Comparison of ENCODE assay signal across 15 cellular contexts in genomic region chr22:41354979-41355378, GRCh38. TPM values are rescaled to one million over a fixed set of nuclear protein-coding genes. Genes with fewer than 3 reads are reported as not detected.
DNase-seq lines count a peak whose midpoint lies in the region; ATAC-seq and TF ChIP-seq lines count a peak whose summit lies in the region.
"Had no signal": no experiment of that assay in that cellular context is flagged by ENCODE, and none has a peak within 500 bp of the region (broad histone marks: within the 10 kb centered on the region; RNA-seq: fewer than 3 reads in every experiment).

No MANE protein-coding gene starts in this region.

- H3K4me1 ChIP-seq in HEK293 (ENCODE audit: control insufficient read depth, insufficient read depth, low read length) (no peaks in the 10 kb centered on the region), RWPE2 (ENCODE audit: insufficient read depth, poor library complexity, severe bottlenecking) (no peaks in the 10 kb centered on the region), testis (no peaks in the 10 kb centered on the region), SK-N-SH (ENCODE audit: control insufficient read depth in 1 of 2, insufficient read depth in 2 of 2, low read depth in 1 of 2, low read length in 1 of 2) (no peaks in the 10 kb centered on the region)

- no peaks in the 10 kb centered on the region for H3F3A ChIP-seq in SK-N-SH (replicated peaks; ENCODE audit: insufficient read depth)

- CTCF ChIA-PET in HEK293 (lab: Yijun Ruan, JAX) (interaction anchor here (0.8 kb wide), 1 partner anchor 9 kb away, joined by 4 read pairs; no protein-coding TSS in a partner anchor), SK-N-SH (lab: Yijun Ruan, JAX) (no interaction called here)

- H3K9me2 ChIP-seq in SK-N-SH = no peaks in the 10 kb centered on the region

- H3K4me3 ChIP-seq in HEK293 (ENCODE audit: low read depth, low read length) (no peak overlapping the region), RWPE2 (ENCODE audit: severe bottlenecking) (no peak overlapping the region), testis (no peak overlapping the region), SK-N-SH (ENCODE audit: low read depth in 2 of 2, low read length in 1 of 2) (no peak overlapping the region)
- H3K4me3 ChIP-seq: GM23248 had no signal

- H3K4me2 ChIP-seq in SK-N-SH = no peak overlapping the region

- TF ChIP-seq EP300 in SK-N-SH (IDR thresholded peaks at IDR 0.05; ENCODE audit: borderline replicate concordance in 1 of 2, low read depth in 1 of 2, low read length in 1 of 2) = no peak

- no peak overlapping the region for H3K9ac ChIP-seq in SK-N-SH
- H3K9ac ChIP-seq: GM23248 had no signal

- 76% methylated on average over 10 of the region's 10 CpGs for WGBS in testis, 2 donors
- WGBS in SK-N-SH (ENCODE audit: low lambda C conversion rate) = 77% methylated on average over 3 of the region's 10 CpGs

- POLR2A ChIA-PET in HEK293 (lab: Yijun Ruan, JAX) (interaction anchor here (1.4 to 2.5 kb wide), 2 partner anchors 12 to 26 kb away, joined by 4 to 8 read pairs; partner anchors contain the start of gene TEF), SK-N-SH (lab: Yijun Ruan, JAX) (no interaction called here)

- H3K27ac ChIP-seq in HEK293 (ENCODE audit: extremely low read depth, low read depth, low read length) = no peak overlapping the region; the same call in 1 of the 2 replicates
- no peak overlapping the region for H3K27ac ChIP-seq in RWPE2 (ENCODE audit: poor library complexity, severe bottlenecking)
- H3K27ac ChIP-seq in testis = peak overlapping the region; percentile 20 to 64
- no peak overlapping the region for H3K27ac ChIP-seq in SK-N-SH (ENCODE audit: low read depth in 2 of 2, low read length in 1 of 2)
- H3K27ac ChIP-seq: GM23248 had no signal

- TF ChIP-seq POLR2A in testis (IDR thresholded peaks at IDR 0.05) = no peak

- ATAC-seq in RWPE2 (ENCODE audit: low read depth) (no peak), left lobe of liver (peak; percentile 4), HG03342 (IDR thresholded peaks at IDR 0.05; ENCODE audit: unreplicated experiment) (no peak)
- ATAC-seq: HepG2 had no signal

- H3K9me3 ChIP-seq in HEK293 (ENCODE audit: control insufficient read depth, insufficient read depth, low read depth, low read length) (no peaks in the 10 kb centered on the region), RWPE2 (ENCODE audit: severe bottlenecking) (no peaks in the 10 kb centered on the region), testis (no peaks in the 10 kb centered on the region), SK-N-SH (no peaks in the 10 kb centered on the region)

- no peak for TF ChIP-seq RAD21 in SK-N-SH (IDR thresholded peaks at IDR 0.05; ENCODE audit: low read length)

- TF ChIP-seq CTCF in HEK293 (tag by site-specific recombination; IDR thresholded peaks at IDR 0.05) (no peak), RWPE2 (IDR thresholded peaks at IDR 0.05; ENCODE audit: poor library complexity, severe bottlenecking) (no peak), testis (IDR thresholded peaks at IDR 0.05) (no peak), SK-N-SH (IDR thresholded peaks at IDR 0.05) (no peak)

- intact Hi-C loops in testis (cut with DNase I; ENCODE audit: low total_unique reads) = no loop called here

- H2AFZ ChIP-seq in SK-N-SH (ENCODE audit: low read depth) = no peak overlapping the region
- H2AFZ ChIP-seq: GM23248 had no signal

- DNase-seq in RWPE2 (ENCODE audit: low spot score) (peak; percentile 46), left lobe of liver (ENCODE audit: low spot score) (no peak), testis (peak; percentile 77), SK-N-SH (no peak), cerebellum (ENCODE audit: low spot score) (no peak)
- DNase-seq: C1 segment of cervical spinal cord; Calu3; CD4-positive, alpha-beta T cell; DMS79 treated with DMSO at 0.1 percent for 48 hours; EL; GM23248; H7 had no signal

- H4K20me1 ChIP-seq in SK-N-SH (ENCODE audit: insufficient read depth) = no peaks in the 10 kb centered on the region

- no peaks in the 10 kb centered on the region for H3K79me2 ChIP-seq in SK-N-SH (ENCODE audit: insufficient read depth)

- H3K36me3 ChIP-seq in HEK293 (ENCODE audit: control insufficient read depth in 2 of 2, insufficient read depth in 1 of 2, low read length in 2 of 2) (peaks cover 0 to 85% of the 10 kb centered on the region in 2 experiments; a peak in 2 of 3 replicates), RWPE2 (ENCODE audit: low read depth) (peaks cover 47% of the 10 kb centered on the region), testis (ENCODE audit: low read depth, missing control alignments) (no peaks in the 10 kb centered on the region), SK-N-SH (replicated peaks in 1 of 2; ENCODE audit: control insufficient read depth in 1 of 2, insufficient read depth in 2 of 2, low read length in 1 of 2) (peaks cover 0 to 12% of the 10 kb centered on the region in 2 experiments)

- H3K27me3 ChIP-seq in RWPE2 (ENCODE audit: insufficient read depth, poor library complexity, severe bottlenecking) (no peaks in the 10 kb centered on the region), testis (no peaks in the 10 kb centered on the region), SK-N-SH (ENCODE audit: insufficient read depth) (no peaks in the 10 kb centered on the region)

TF ChIP-seq in HEK293, 187 proteins besides CTCF, POLR2A, EP300 and RAD21:
- TF ChIP-seq ZNF341 (tag by site-specific recombination; IDR thresholded peaks at IDR 0.05; ENCODE audit: low read depth) (peak; percentile 57), GLIS1 (tag by site-specific recombination; IDR thresholded peaks at IDR 0.05) (peak; percentile 49; the same call in 1 of the 2 replicates), ZNF626 (tag by site-specific recombination; IDR thresholded peaks at IDR 0.05) (no peak), ZSCAN18 (tag by site-specific recombination; IDR thresholded peaks at IDR 0.05) (no peak), KLF7 (tag by site-specific recombination; IDR thresholded peaks at IDR 0.05; ENCODE audit: borderline replicate concordance) (no peak), SALL2 (tag by site-specific recombination; IDR thresholded peaks at IDR 0.05; ENCODE audit: borderline replicate concordance) (no peak), ZNF214 (tag by site-specific recombination; IDR thresholded peaks at IDR 0.05; ENCODE audit: borderline replicate concordance) (no peak), ZNF311 (tag by site-specific recombination; IDR thresholded peaks at IDR 0.05; ENCODE audit: borderline replicate concordance) (no peak), IKZF3 (tag by site-specific recombination; IDR thresholded peaks at IDR 0.05) (0 out of 2 replicates have a peak, but pooled peaks have one; percentile 9), ZNF10 (tag by site-specific recombination; IDR thresholded peaks at IDR 0.05) (no peak)
TF ChIP-seq in HEK293: peak in this region for 3.

TF ChIP-seq in SK-N-SH, 30 proteins besides CTCF, POLR2A, EP300 and RAD21:
- TF ChIP-seq FOXJ3 (CRISPR knock-in tag; IDR thresholded peaks at IDR 0.05) = no peak
- TF ChIP-seq TEAD4 (IDR thresholded peaks at IDR 0.05; ENCODE audit: borderline replicate concordance, insufficient read depth) = no peak
- no peak for TF ChIP-seq TCF12 (IDR thresholded peaks at IDR 0.05)
- no peak for TF ChIP-seq EZH2phosphoT487 (IDR thresholded peaks at IDR 0.05; ENCODE audit: borderline replicate concordance, low read depth)
- no peak for TF ChIP-seq JUND (IDR thresholded peaks at IDR 0.05)
- no peak for TF ChIP-seq USF1 (IDR thresholded peaks at IDR 0.05; ENCODE audit: borderline replicate concordance, low read depth)
- TF ChIP-seq USF2 (IDR thresholded peaks at IDR 0.05; ENCODE audit: borderline replicate concordance, low read depth, low read length) = no peak
- TF ChIP-seq FOSL2 (IDR thresholded peaks at IDR 0.05; ENCODE audit: borderline replicate concordance, low read depth) = no peak
- no peak for TF ChIP-seq NFIC (IDR thresholded peaks at IDR 0.05; ENCODE audit: borderline replicate concordance)
TF ChIP-seq in SK-N-SH: peak in this region for 0.

RNA-seq across cellular contexts. Expression of gene TEF, which starts 26.8 kb away (rescaled TPM):
- total RNA-seq in left lobe of liver (26.3 TPM), testis (10 to 100 TPM; 32.8 to 40.9 TPM), cerebellum (6.3 TPM)
- polyA plus RNA-seq in testis (ENCODE audit: insufficient read depth, low read depth, low replicate concordance) (25.6 TPM), SK-N-SH (2012; rRNA removed) (3.6 and 5.0 TPM in 2 replicates)
- polyA plus RNA-seq in SK-N-SH (2012; cell fraction: cytosol; rRNA removed) = 2.1 and 3.2 TPM in 2 replicates
- polyA plus RNA-seq in SK-N-SH (2012; cell fraction: nucleus; rRNA removed) = 4.8 and 5.6 TPM in 2 replicates

RNA-seq across cellular contexts. Expression of gene ZC3H7B, which starts 53.7 kb away (rescaled TPM):
- total RNA-seq in left lobe of liver = 53.8 TPM
- total RNA-seq in testis = 10 to 100 TPM; 56.4 to 63.0 TPM
- polyA plus RNA-seq in testis (ENCODE audit: insufficient read depth, low read depth, low replicate concordance) = 38.9 TPM
- polyA plus RNA-seq in SK-N-SH (2012; rRNA removed) = 21.7 and 27.1 TPM in 2 replicates
- 11.6 and 17.6 TPM in 2 replicates for polyA plus RNA-seq in SK-N-SH (2012; cell fraction: cytosol; rRNA removed)
- polyA plus RNA-seq in SK-N-SH (2012; cell fraction: nucleus; rRNA removed) = 44.4 and 48.1 TPM in 2 replicates
- total RNA-seq in cerebellum = 53.9 TPM

Comparison
In these comparisons a context has a peak if more than half of its experiments do, and no peak if none do; other contexts are left out.
1. H3K27ac ChIP-seq: peak in testis (2 of 2); none in HEK293 (single experiment), RWPE2 (single experiment) and SK-N-SH (0 of 2).
2. DNase-seq: peak in RWPE2 (single experiment) and testis (single experiment); none in left lobe of liver (single experiment), SK-N-SH (single experiment) and cerebellum (single experiment).